Comparison of ENCODE assay signal across 11 cellular contexts in the genomic region with DNA sequence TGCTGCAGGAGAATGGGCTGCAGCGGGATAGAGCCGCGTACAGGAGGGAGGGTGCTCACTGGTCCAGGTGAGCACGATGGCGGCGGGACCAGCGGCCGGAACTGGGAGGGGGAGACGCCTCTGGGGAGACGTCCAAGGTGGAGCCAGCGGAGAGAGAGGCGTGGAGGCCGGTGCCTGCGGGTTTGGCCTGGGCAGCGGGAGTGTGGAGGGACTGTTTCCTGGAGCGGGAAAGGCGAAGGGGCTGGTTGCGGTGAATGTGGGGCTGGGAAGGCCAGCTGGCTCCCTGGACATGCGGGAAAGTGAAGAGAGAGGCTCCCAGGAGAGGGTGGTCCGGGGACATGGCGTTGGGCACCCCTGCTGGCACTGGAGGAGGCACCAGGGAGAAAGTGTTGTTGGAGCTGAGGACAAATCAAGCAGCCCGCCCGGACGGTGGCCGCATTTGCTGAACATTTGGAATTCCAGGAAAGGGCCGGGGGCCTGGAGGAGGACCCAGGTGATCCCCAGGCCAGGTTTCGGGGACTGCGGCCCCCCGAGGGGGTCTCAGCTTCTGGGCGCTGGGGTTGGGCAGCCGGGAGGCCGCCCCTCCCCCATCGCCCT. TPM values are rescaled to one million over a fixed set of nuclear protein-coding genes. Genes with fewer than 3 reads are reported as not detected.
A peak's percentile ranks its signal among the peaks of the same experiment; 100 is the strongest.
DNase-seq lines count a peak whose midpoint lies in the region; ATAC-seq and TF ChIP-seq lines count a peak whose summit lies in the region.
"Had no signal": no experiment of that assay in that cellular context is flagged by ENCODE, and none has a peak within 500 bp of the region (broad histone marks: within the 10 kb centered on the region; RNA-seq: fewer than 3 reads in every experiment).

No MANE protein-coding gene starts in this region.

- WGBS in body of pancreas, 2 donors = 34 to 45% methylated on average over 29 to 33 of the region's 33 CpGs
- 3% methylated on average over 31 of the region's 33 CpGs for WGBS in mesenchymal stem cell
- WGBS in transverse colon (ENCODE audit: low coverage in 1 of 2), 2 donors = 18% methylated on average over 25 of the region's 33 CpGs; no CpG with 5 or more reads in 1 of the 2 donors

- H3K27ac ChIP-seq in cardiac muscle cell = no peak overlapping the region
- peak overlapping the region in 1 of 4 donors; percentile 0 for H3K27ac ChIP-seq in body of pancreas
- H3K27ac ChIP-seq in mesenchymal stem cell (ENCODE audit: low read length, poor library complexity, severe bottlenecking) = no peak overlapping the region
- no peak overlapping the region for H3K27ac ChIP-seq in vagina
- no peak overlapping the region for H3K27ac ChIP-seq in transverse colon

- H4K8ac ChIP-seq in mesenchymal stem cell (ENCODE audit: low read length) = no peak overlapping the region

- H3K18ac ChIP-seq in mesenchymal stem cell (ENCODE audit: low read depth in 1 of 2, low read length in 2 of 2) = no peak overlapping the region

- no peaks in the 10 kb centered on the region for H3K9me3 ChIP-seq in cardiac muscle cell (ENCODE audit: low read depth)
- H3K9me3 ChIP-seq in body of pancreas = no peaks in the 10 kb centered on the region
- H3K9me3 ChIP-seq in mesenchymal stem cell (ENCODE audit: control insufficient read depth, low read length) = no peaks in the 10 kb centered on the region
- no peaks in the 10 kb centered on the region for H3K9me3 ChIP-seq in vagina
- H3K9me3 ChIP-seq in transverse colon = no peaks in the 10 kb centered on the region

- ATAC-seq in Right ventricle myocardium superior (ENCODE audit: poor library complexity) (no peak), body of pancreas (peak; percentile 22), GM19467 (IDR thresholded peaks at IDR 0.05; ENCODE audit: unreplicated experiment) (no peak)

- H2BK12ac ChIP-seq in mesenchymal stem cell (ENCODE audit: low read length in 2 of 2) = no peak overlapping the region

- H3K4me3 ChIP-seq in cardiac muscle cell (peak overlapping the region; percentile 43), body of pancreas (no peak overlapping the region), mesenchymal stem cell (ENCODE audit: insufficient read depth in 1 of 2, low read depth in 1 of 2, low read length in 2 of 2) (no peak overlapping the region), vagina (peak overlapping the region; percentile 25 to 49), transverse colon (peak overlapping the region in 1 of 4 donors; percentile 35)

- H3K4me2 ChIP-seq in mesenchymal stem cell (ENCODE audit: low read length, poor library complexity, severe bottlenecking) = peak overlapping the region; percentile 28

- H3K79me1 ChIP-seq in mesenchymal stem cell (replicated peaks; ENCODE audit: low read length, poor library complexity, severe bottlenecking) = no peaks in the 10 kb centered on the region

- H3K9ac ChIP-seq in mesenchymal stem cell (ENCODE audit: low read length) = no peak overlapping the region

- H3K27me3 ChIP-seq in cardiac muscle cell = peaks cover 62% of the 10 kb centered on the region
- H3K27me3 ChIP-seq in body of pancreas = no peaks in the 10 kb centered on the region
- H3K27me3 ChIP-seq in mesenchymal stem cell (ENCODE audit: control insufficient read depth in 1 of 2, insufficient read depth in 1 of 2, low read length in 2 of 2) = peaks cover 80 to 87% of the 10 kb centered on the region in 2 experiments
- no peaks in the 10 kb centered on the region for H3K27me3 ChIP-seq in vagina
- H3K27me3 ChIP-seq in transverse colon = peaks cover 73% of the 10 kb centered on the region

- no peak overlapping the region for H2BK5ac ChIP-seq in mesenchymal stem cell (ENCODE audit: low read depth, low read length, poor library complexity, severe bottlenecking)

- TF ChIP-seq CTCF in cardiac muscle cell (IDR thresholded peaks at IDR 0.05; ENCODE audit: low read depth, low read length) = no peak
- no peak for TF ChIP-seq CTCF in body of pancreas (IDR thresholded peaks at IDR 0.05)
- TF ChIP-seq CTCF in vagina (IDR thresholded peaks at IDR 0.05) = no peak
- no peak for TF ChIP-seq CTCF in transverse colon (IDR thresholded peaks at IDR 0.05)

- TF ChIP-seq EP300 in transverse colon (IDR thresholded peaks at IDR 0.05; ENCODE audit: low read depth) = no peak

- peak in 1 of 3 donors; percentile 9 for TF ChIP-seq POLR2A in body of pancreas (IDR thresholded peaks at IDR 0.05)
- no peak for TF ChIP-seq POLR2A in vagina (IDR thresholded peaks at IDR 0.05)
- TF ChIP-seq POLR2A in transverse colon (IDR thresholded peaks at IDR 0.05) = no peak

- no peaks in the 10 kb centered on the region for H3K36me3 ChIP-seq in cardiac muscle cell
- H3K36me3 ChIP-seq in body of pancreas (replicated peaks in 1 of 2; ENCODE audit: insufficient read depth in 1 of 2, low read depth in 2 of 2) = no peaks in the 10 kb centered on the region
- no peaks in the 10 kb centered on the region for H3K36me3 ChIP-seq in mesenchymal stem cell (ENCODE audit: control insufficient read depth in 1 of 2, insufficient read depth in 2 of 2, low read depth in 1 of 2, low read length in 2 of 2)
- no peaks in the 10 kb centered on the region for H3K36me3 ChIP-seq in vagina
- H3K36me3 ChIP-seq in transverse colon = no peaks in the 10 kb centered on the region

- no peak overlapping the region for H3K4ac ChIP-seq in mesenchymal stem cell (ENCODE audit: low read depth in 1 of 2, low read length in 2 of 2)

- H3K4me1 ChIP-seq in cardiac muscle cell (ENCODE audit: low read depth) (peaks cover 3% of the 10 kb centered on the region), body of pancreas (peaks cover 28% of the 10 kb centered on the region), mesenchymal stem cell (ENCODE audit: control insufficient read depth, insufficient read depth, low read depth, low read length) (peaks cover 13% of the 10 kb centered on the region), vagina (peaks cover 10% of the 10 kb centered on the region), transverse colon (peaks cover 5 to 12% (median 9%) of the 10 kb centered on the region in 4 donors)

- no peak overlapping the region for H2AK5ac ChIP-seq in mesenchymal stem cell (ENCODE audit: low read length, severe bottlenecking)

- in situ Hi-C loops in transverse colon (cut with MboI; ENCODE audit: low pct_ligation_motif_present in 1 of 4, low pct_unique_long_range_greater_than_20kb in 1 of 4, low sequenced_read_pairs in 3 of 4) = no loop called here

- peak overlapping the region in 1 of 2 experiments; percentile 44 for H3K14ac ChIP-seq in mesenchymal stem cell (ENCODE audit: low read length in 2 of 2)

- no peak overlapping the region for H2AFZ ChIP-seq in mesenchymal stem cell (ENCODE audit: low read depth, low read length)

- intact Hi-C loops in Right ventricle myocardium superior (cut with DNase I) (no loop called here), body of pancreas (cut with DNase I) (no loop called here), vagina (cut with DNase I) (no loop called here), transverse colon (cut with DNase I; ENCODE audit: low total_unique reads) (loop anchor here (5.0 kb wide), 1 partner anchor 65 kb away; no protein-coding TSS in a partner anchor)

- DNase-seq in cardiac muscle cell (ENCODE audit: low read depth in 1 of 2, low spot score in 1 of 2) = no peak
- no peak for DNase-seq in Right ventricle myocardium superior
- peak in 2 of 4 donors; percentile 41 to 45 for DNase-seq in body of pancreas
- no peak for DNase-seq in mesenchymal stem cell
- DNase-seq in vagina (ENCODE audit: extremely low spot score in 2 of 2) = no peak
- no peak for DNase-seq in Kasumi-1 (lab: John Stamatoyannopoulos, UW)
- no peak for DNase-seq in transverse colon
- DNase-seq: CD8-positive, alpha-beta memory T cell; stimulated activated naive CD4-positive, alpha-beta T cell treated with Interleukin-2 at 50 U/mL for 16 hours had no signal

- no peak overlapping the region for H2BK120ac ChIP-seq in mesenchymal stem cell (ENCODE audit: low read depth, low read length)

- H3K23ac ChIP-seq in mesenchymal stem cell (ENCODE audit: low read length in 2 of 2) = no peak overlapping the region

- H4K91ac ChIP-seq in mesenchymal stem cell (ENCODE audit: low read length) = no peak overlapping the region

- no peak overlapping the region for H2BK15ac ChIP-seq in mesenchymal stem cell (ENCODE audit: low read depth, poor library complexity, severe bottlenecking)

RNA-seq across cellular contexts. Expression of gene DNAJB8, which starts 34.3 kb away (rescaled TPM):
- total RNA-seq in cardiac muscle cell = not detected in 2 replicates
- polyA plus RNA-seq in cardiac muscle cell = not detected in 2 replicates
- not detected for total RNA-seq in Right ventricle myocardium superior
- not detected for total RNA-seq in body of pancreas
- not detected for polyA plus RNA-seq in mesenchymal stem cell (2013, experiment 1 of 2)
- not detected for polyA plus RNA-seq in mesenchymal stem cell (2013, experiment 2 of 2)
- total RNA-seq in vagina = not detected
- total RNA-seq in transverse colon = not detected
- total RNA-seq: activated CD8-positive, alpha-beta memory T cell treated with anti-CD3 and anti-CD28 coated beads for 36 hours; CD8-positive, alpha-beta memory T cell had no signal
- polyA plus RNA-seq: CD8-positive, alpha-beta memory T cell had no signal

Comparison
In these comparisons a context has a peak if more than half of its experiments do, and no peak if none do; other contexts are left out.
1. H3K4me3 ChIP-seq: peak in cardiac muscle cell (single experiment) and vagina (2 of 2); none in body of pancreas (0 of 2) and mesenchymal stem cell (0 of 2).